1 cellular context compared by ENCODE assay signal in the genomic region with DNA sequence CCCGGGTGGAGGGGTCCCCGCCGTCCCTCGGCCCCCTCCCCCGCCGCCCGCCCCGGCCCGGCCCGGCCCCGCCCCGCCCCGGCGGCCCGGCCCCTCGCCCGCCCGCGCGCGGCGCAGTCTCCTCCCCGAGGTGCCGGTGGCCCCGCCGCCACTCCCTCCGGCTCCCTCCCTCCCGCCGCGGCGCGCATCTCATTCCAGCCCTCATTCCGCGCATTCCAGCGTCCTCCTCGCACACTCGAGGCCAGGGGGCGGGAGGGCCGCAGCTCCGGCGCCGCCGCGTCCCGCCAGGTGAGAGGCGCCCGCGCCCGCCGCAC.
TF ChIP-seq lines count a peak whose summit lies in the region.

A gene (plus strand): TSS at position 204 of the 314 bp plus-strand sequence.

TF ChIP-seq in HCT116, 20 proteins besides CTCF, POLR2A, EP300 and RAD21 (continued from another document):
- TF ChIP-seq, protein P1, sequence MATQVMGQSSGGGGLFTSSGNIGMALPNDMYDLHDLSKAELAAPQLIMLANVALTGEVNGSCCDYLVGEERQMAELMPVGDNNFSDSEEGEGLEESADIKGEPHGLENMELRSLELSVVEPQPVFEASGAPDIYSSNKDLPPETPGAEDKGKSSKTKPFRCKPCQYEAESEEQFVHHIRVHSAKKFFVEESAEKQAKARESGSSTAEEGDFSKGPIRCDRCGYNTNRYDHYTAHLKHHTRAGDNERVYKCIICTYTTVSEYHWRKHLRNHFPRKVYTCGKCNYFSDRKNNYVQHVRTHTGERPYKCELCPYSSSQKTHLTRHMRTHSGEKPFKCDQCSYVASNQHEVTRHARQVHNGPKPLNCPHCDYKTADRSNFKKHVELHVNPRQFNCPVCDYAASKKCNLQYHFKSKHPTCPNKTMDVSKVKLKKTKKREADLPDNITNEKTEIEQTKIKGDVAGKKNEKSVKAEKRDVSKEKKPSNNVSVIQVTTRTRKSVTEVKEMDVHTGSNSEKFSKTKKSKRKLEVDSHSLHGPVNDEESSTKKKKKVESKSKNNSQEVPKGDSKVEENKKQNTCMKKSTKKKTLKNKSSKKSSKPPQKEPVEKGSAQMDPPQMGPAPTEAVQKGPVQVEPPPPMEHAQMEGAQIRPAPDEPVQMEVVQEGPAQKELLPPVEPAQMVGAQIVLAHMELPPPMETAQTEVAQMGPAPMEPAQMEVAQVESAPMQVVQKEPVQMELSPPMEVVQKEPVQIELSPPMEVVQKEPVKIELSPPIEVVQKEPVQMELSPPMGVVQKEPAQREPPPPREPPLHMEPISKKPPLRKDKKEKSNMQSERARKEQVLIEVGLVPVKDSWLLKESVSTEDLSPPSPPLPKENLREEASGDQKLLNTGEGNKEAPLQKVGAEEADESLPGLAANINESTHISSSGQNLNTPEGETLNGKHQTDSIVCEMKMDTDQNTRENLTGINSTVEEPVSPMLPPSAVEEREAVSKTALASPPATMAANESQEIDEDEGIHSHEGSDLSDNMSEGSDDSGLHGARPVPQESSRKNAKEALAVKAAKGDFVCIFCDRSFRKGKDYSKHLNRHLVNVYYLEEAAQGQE (IDR thresholded peaks at IDR 0.05; ENCODE audit: low read depth) = no peak
- no peak for TF ChIP-seq JUND (IDR thresholded peaks at IDR 0.05)
- no peak for TF ChIP-seq ZNF274 (IDR thresholded peaks at IDR 0.05; ENCODE audit: low read depth, low read length)
- TF ChIP-seq, protein P2, sequence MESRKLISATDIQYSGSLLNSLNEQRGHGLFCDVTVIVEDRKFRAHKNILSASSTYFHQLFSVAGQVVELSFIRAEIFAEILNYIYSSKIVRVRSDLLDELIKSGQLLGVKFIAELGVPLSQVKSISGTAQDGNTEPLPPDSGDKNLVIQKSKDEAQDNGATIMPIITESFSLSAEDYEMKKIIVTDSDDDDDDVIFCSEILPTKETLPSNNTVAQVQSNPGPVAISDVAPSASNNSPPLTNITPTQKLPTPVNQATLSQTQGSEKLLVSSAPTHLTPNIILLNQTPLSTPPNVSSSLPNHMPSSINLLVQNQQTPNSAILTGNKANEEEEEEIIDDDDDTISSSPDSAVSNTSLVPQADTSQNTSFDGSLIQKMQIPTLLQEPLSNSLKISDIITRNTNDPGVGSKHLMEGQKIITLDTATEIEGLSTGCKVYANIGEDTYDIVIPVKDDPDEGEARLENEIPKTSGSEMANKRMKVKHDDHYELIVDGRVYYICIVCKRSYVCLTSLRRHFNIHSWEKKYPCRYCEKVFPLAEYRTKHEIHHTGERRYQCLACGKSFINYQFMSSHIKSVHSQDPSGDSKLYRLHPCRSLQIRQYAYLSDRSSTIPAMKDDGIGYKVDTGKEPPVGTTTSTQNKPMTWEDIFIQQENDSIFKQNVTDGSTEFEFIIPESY (IDR thresholded peaks at IDR 0.05; ENCODE audit: extremely low read depth, insufficient replicate concordance, low read length) = no peak
- no peak for TF ChIP-seq EZH2phosphoT487 (IDR thresholded peaks at IDR 0.05; ENCODE audit: borderline replicate concordance)
- no peak for TF ChIP-seq YY1 (IDR thresholded peaks at IDR 0.05; ENCODE audit: extremely low read depth, insufficient replicate concordance, low read depth, low read length)
- no peak for TF ChIP-seq EGR1 (IDR thresholded peaks at IDR 0.05; ENCODE audit: low read depth)
